Comparison of ENCODE assay signal across 18 cellular contexts in the genomic region with DNA sequence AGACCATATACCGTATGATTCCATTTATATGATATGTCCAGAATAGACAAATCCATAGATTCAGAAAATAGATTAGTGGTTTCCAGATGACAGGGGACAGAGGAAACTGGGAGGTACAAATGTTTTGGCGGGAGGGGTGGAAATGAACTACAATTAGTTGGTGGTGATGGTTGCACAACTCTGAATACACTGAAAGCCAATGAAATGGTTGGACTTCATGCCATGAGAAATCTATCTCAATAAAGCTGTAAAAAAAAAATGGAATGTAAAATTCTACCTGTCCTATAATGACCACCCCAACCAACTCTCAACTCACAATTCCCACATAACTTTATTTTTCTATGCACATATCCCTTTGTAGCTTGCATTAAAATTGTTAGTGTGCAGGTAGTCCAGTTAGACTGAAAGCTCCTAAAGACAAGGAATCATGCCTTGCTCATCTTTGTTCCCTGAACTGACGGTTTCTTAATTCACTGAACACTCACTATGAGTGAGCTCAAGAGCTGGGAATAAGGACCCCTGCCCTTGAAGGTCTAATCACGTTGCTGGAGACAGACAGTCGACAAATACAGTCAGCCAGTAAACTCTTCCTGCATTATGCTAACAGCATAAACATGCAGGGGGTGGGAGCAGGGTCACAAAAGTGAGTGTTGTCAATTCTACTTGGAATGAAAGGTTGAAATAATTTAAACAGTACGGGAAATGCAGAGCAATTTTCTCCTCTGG. TPM values are rescaled to one million over a fixed set of nuclear protein-coding genes. Genes with fewer than 3 reads are reported as not detected.
DNase-seq lines count a peak whose midpoint lies in the region; TF ChIP-seq lines count a peak whose summit lies in the region.
"Had no signal": no experiment of that assay in that cellular context is flagged by ENCODE, and none has a peak within 500 bp of the region (broad histone marks: within the 10 kb centered on the region; RNA-seq: fewer than 3 reads in every experiment).

No MANE protein-coding gene starts in this region.

- peak overlapping the region; percentile 97 for H3K4me3 ChIP-seq in kidney epithelial cell (ENCODE audit: low read depth, low read length)
- H3K4me3 ChIP-seq: BLaER1 treated with 17β-estradiol and CSF1 and Interleukin-3, amounts not matched to agents 10 nM and 100 nM had no signal

- no peaks in the 10 kb centered on the region for H3K36me3 ChIP-seq in kidney epithelial cell (ENCODE audit: control insufficient read depth, insufficient read depth, low read length)
- H3K36me3 ChIP-seq: ascending aorta; BLaER1 treated with 17β-estradiol and CSF1 and Interleukin-3, amounts not matched to agents 10 nM and 100 nM; esophagus squamous epithelium; left ventricle myocardium inferior; transverse colon had no signal

- peak; percentile 35 for DNase-seq in DMS53 (lab: John Stamatoyannopoulos, UW)
- no peak for DNase-seq in DMS53 treated with DMSO at 0.1 percent for 48 hours (lab: John Stamatoyannopoulos, UW; ENCODE audit: unreplicated experiment)
- peak; percentile 67 for DNase-seq in NCI-H69 (lab: John Stamatoyannopoulos, UW)
- DNase-seq in kidney epithelial cell (ENCODE audit: low read depth) = no peak
- DNase-seq in retina = peak; percentile 14
- no peak for DNase-seq in 8988T
- DNase-seq in cerebellar cortex (ENCODE audit: low spot score) = no peak
- no peak for DNase-seq in activated naive CD4-positive, alpha-beta T cell treated with anti-CD3 and anti-CD28 coated beads, Interleukin-2, amount 50 U/mL, for 16 hours
- DNase-seq: activated CD4-positive, alpha-beta T cell treated with anti-CD3 and anti-CD28 coated beads for 48 hours; effector CD8-positive, alpha-beta T cell; esophagus squamous epithelium; left ventricle myocardium inferior; NCI-H1436; NCI-H446; stimulated activated CD4-positive, alpha-beta T cell treated with anti-CD3 and anti-CD28 coated beads, Interleukin-1b, Interleukin-23, amount 100 ng/mL, for 48 hours had no signal

- no peaks in the 10 kb centered on the region for H3K27me3 ChIP-seq in kidney epithelial cell (ENCODE audit: control insufficient read depth, insufficient read depth, low read length)
- H3K27me3 ChIP-seq: ascending aorta; BLaER1 treated with 17β-estradiol and CSF1 and Interleukin-3, amounts not matched to agents 10 nM and 100 nM; transverse colon had no signal

- TF ChIP-seq CTCF in kidney epithelial cell (IDR thresholded peaks at IDR 0.05; ENCODE audit: insufficient read depth, low read length, poor library complexity, severe bottlenecking) = no peak

RNA-seq across cellular contexts. Expression of a gene that starts 1.4 kb away (rescaled TPM):
- total RNA-seq in kidney epithelial cell = 37.1 and 43.9 TPM in 2 replicates
- total RNA-seq: ascending aorta, left ventricle myocardium inferior had no signal

RNA-seq across cellular contexts. Expression of a gene that starts 46.3 kb away (rescaled TPM):
- 26.1 and 42.3 TPM in 2 replicates for total RNA-seq in kidney epithelial cell

Comparison
In these comparisons a context has a peak if more than half of its experiments do, and no peak if none do; other contexts are left out.
1. DNase-seq: peak in DMS53 (single experiment), NCI-H69 (single experiment) and retina (single experiment); none in DMS53 treated with DMSO at 0.1 percent for 48 hours (single experiment), kidney epithelial cell (single experiment), 8988T (single experiment), cerebellar cortex (single experiment) and activated naive CD4-positive, alpha-beta T cell treated with anti-CD3 and anti-CD28 coated beads, Interleukin-2, amount 50 U/mL, for 16 hours (single experiment).